ENCODE assay signal across 8 cellular contexts in the genomic region with DNA sequence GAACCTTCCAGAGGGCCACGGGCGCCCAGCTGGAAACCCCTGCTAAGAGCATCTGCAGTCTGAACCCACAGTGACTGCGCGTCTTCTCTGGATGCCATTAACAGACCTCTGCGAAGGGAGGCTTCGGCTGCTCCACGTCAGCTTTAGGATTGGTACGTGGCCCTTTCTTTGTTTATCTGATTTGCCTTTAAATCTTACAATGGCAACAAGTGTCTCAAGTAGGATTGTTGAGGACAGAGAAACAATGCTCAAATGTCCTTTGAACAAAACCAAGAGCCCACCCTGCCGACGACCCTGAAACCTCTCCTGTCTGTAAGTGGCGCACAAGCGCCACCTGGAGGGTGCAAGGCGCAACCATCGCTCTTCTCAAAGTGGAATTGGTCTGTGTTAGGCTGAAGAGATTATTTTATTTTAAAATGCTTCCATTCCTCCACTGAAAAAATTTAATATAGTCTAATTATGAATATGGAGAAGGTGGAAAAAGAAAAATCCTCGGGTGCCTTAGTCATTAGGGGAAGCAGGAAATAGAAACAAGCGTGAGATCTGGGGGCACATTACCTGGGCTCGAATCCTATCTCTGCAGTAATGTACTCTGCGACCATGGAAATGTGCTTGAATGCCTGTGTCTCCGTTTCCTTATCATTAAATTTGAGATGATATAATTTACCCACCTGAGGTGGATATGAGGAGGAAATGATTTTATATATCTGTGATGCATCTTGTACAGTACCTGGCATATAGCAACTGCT.
DNase-seq lines count a peak whose midpoint lies in the region; ATAC-seq and TF ChIP-seq lines count a peak whose summit lies in the region.

No MANE protein-coding gene starts in this region.

- intact Hi-C loops in ovary (cut with DNase I), result loop anchor here in 1 of 4 donors (10.0 kb wide), 1 partner anchor 125 kb away; no protein-coding TSS in a partner anchor

- H3K27ac ChIP-seq in DND-41 (ENCODE audit: low read length), result no peak overlapping the region
- H3K27ac ChIP-seq in ovary, result no peak overlapping the region

- H4K20me1 ChIP-seq in DND-41 (ENCODE audit: insufficient read depth, low read length), result no peaks in the 10 kb centered on the region

- TF ChIP-seq EP300 in ovary (IDR thresholded peaks at IDR 0.05), result no peak

- no peak for TF ChIP-seq POLR2A in ovary (IDR thresholded peaks at IDR 0.05)

- 32 to 37% (median 34%) methylated on average over 19 of the region's 19 CpGs for WGBS in ovary, 3 donors

- H3K36me3 Mint-ChIP-seq in activated T-cell treated with anti-CD3 and anti-CD28 coated beads, Interleukin-2, amount 50 U/mL, for 4 hours (ENCODE audit: insufficient read depth), result no peaks in the 10 kb centered on the region

- H2AFZ ChIP-seq in DND-41 (ENCODE audit: low read depth, low read length), result no peak overlapping the region

- H3K4me3 ChIP-seq in DND-41 (ENCODE audit: low read depth in 1 of 2, low read length in 2 of 2), result no peak overlapping the region
- 0 out of 2 replicates have a peak overlapping the region, but pooled peaks have one; percentile 6 for H3K4me3 ChIP-seq in H7 (ENCODE audit: insufficient read depth, low read depth, low read length)
- H3K4me3 ChIP-seq in ovary, result no peak overlapping the region

- peaks cover 5% of the 10 kb centered on the region for H3K4me1 Mint-ChIP-seq in activated T-cell treated with anti-CD3 and anti-CD28 coated beads, Interleukin-2, amount 50 U/mL, for 4 hours (ENCODE audit: low read depth)

- TF ChIP-seq CTCF in DND-41 (IDR thresholded peaks at IDR 0.05; ENCODE audit: borderline replicate concordance, extremely low read depth, low read length, poor library complexity, severe bottlenecking) (peak; percentile 89), ovary (IDR thresholded peaks at IDR 0.05) (peak in 2 of 3 donors; percentile 30 to 45)

- no peaks in the 10 kb centered on the region for H3K9me3 ChIP-seq in DND-41 (ENCODE audit: insufficient read depth, low read length, severe bottlenecking)
- no peaks in the 10 kb centered on the region for H3K9me3 ChIP-seq in ovary

- H3K4me2 ChIP-seq in DND-41 (ENCODE audit: insufficient read depth, low read length), result no peak overlapping the region

- no peaks in the 10 kb centered on the region for H3K4me1 ChIP-seq in DND-41 (ENCODE audit: insufficient read depth, low read length)
- H3K4me1 ChIP-seq in ovary (ENCODE audit: insufficient read depth), result no peaks in the 10 kb centered on the region

- H3K36me3 ChIP-seq in DND-41 (ENCODE audit: insufficient read depth, low read length), result no peaks in the 10 kb centered on the region
- H3K36me3 ChIP-seq in H7 (replicated peaks; ENCODE audit: control insufficient read depth, insufficient read depth, low read length), result no peaks in the 10 kb centered on the region
- H3K36me3 ChIP-seq in ovary, result no peaks in the 10 kb centered on the region

- H3K27me3 ChIP-seq in DND-41 (ENCODE audit: insufficient read depth, low read length, poor library complexity) (no peaks in the 10 kb centered on the region), H7 (ENCODE audit: control insufficient read depth, insufficient read depth, low read length) (no peaks in the 10 kb centered on the region), ovary (no peaks in the 10 kb centered on the region)

- H3K9me3 Mint-ChIP-seq in activated T-cell treated with anti-CD3 and anti-CD28 coated beads, Interleukin-2, amount 50 U/mL, for 4 hours, result no peaks in the 10 kb centered on the region

- H3K4me3 Mint-ChIP-seq in activated T-cell treated with anti-CD3 and anti-CD28 coated beads, Interleukin-2, amount 50 U/mL, for 4 hours, result peak overlapping the region; percentile 53

- peak; percentile 39 for DNase-seq in DND-41
- peak; percentile 16 for DNase-seq in H7
- DNase-seq in NCI-H2227 treated with DMSO at 0.1 percent for 48 hours (lab: John Stamatoyannopoulos, UW), result peak; percentile 87
- DNase-seq in activated T-cell treated with anti-CD3 and anti-CD28 coated beads, Interleukin-2, amount 50 U/mL, for 4 hours, result no peak
- DNase-seq in glomerular visceral epithelial cell (ENCODE audit: extremely low spot score), result peak; percentile 47
- peak in 1 of 5 donors; percentile 20 for DNase-seq in ovary
- DNase-seq in NCI-H2107 treated with DMSO at 0.1 percent for 48 hours (lab: John Stamatoyannopoulos, UW; ENCODE audit: unreplicated experiment), result no peak
- DNase-seq in ureter (ENCODE audit: low spot score), result no peak

- H3K79me2 ChIP-seq in DND-41 (ENCODE audit: insufficient read depth, low read length), result no peaks in the 10 kb centered on the region

- H3K9ac ChIP-seq in DND-41 (ENCODE audit: low read depth, low read length), result no peak overlapping the region

- peaks cover 8% of the 10 kb centered on the region for H3K27me3 Mint-ChIP-seq in activated T-cell treated with anti-CD3 and anti-CD28 coated beads, Interleukin-2, amount 50 U/mL, for 4 hours (ENCODE audit: low read depth)

- peak; percentile 78 for ATAC-seq in DND-41 (ENCODE audit: insufficient read depth, low read depth)
- peak; percentile 63 to 65 for ATAC-seq in activated T-cell treated with anti-CD3 and anti-CD28 coated beads, Interleukin-2, amount 50 U/mL, for 4 hours

Comparison
In these comparisons a context has a peak if more than half of its experiments do, and no peak if none do; other contexts are left out.
1. DNase-seq: peak in DND-41 (single experiment), H7 (single experiment), NCI-H2227 treated with DMSO at 0.1 percent for 48 hours (single experiment) and glomerular visceral epithelial cell (single experiment); none in activated T-cell treated with anti-CD3 and anti-CD28 coated beads, Interleukin-2, amount 50 U/mL, for 4 hours (single experiment), NCI-H2107 treated with DMSO at 0.1 percent for 48 hours (single experiment) and ureter (single experiment).